In the genomic region with DNA sequence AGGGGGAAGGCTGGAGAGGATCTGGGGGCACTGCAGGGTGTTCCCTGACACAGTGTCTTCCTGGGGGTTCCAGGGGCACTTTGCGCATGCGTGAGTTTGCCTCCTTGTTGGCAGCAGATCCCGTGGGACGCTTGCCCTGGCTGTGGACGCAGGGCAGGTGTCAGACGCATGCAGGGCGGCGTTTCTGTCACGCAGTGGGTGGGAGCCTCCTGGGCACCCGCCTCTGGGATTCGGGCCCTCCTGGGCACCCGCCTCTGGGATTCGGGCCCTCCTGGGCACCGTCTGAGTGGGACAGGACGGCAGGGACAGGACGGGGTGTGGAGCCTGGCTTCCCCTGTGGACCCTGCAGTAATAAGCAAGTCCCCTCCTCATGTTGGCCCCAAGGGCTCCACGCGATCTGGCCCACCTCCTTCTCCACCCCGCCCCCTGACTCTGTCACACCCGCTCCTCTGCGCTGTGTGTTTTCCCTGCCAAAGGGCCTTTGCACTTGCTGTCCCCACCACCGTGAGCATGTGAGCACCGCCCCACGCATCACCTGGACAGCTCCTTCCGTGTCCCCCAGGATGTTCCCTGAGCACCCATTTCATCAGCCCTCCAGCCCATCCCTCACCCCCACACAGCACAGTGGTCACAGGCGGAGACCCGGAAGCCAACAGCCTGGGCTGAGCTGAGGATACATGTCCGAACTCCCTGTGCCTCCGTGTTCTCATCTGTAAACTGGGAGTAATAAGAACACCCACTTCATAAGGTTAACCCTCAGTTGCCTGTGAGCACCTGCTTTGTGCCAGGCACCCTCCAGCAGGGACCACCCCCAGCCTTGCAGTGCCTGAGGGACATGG, we compare ENCODE assay signal across 10 cellular contexts. TPM values are rescaled to one million over a fixed set of nuclear protein-coding genes. Genes with fewer than 3 reads are reported as not detected.
DNase-seq lines count a peak whose midpoint lies in the region; ATAC-seq, FAIRE-seq and TF ChIP-seq lines count a peak whose summit lies in the region.
"Had no signal": no experiment of that assay in that cellular context is flagged by ENCODE, and none has a peak within 500 bp of the region (broad histone marks: within the 10 kb centered on the region; RNA-seq: fewer than 3 reads in every experiment).

No MANE protein-coding gene starts in this region.

- in situ Hi-C loops in GM12878 (cut with MboI) = no loop called here

- CTCF ChIA-PET in AG04449 (lab: Yijun Ruan, JAX) (interaction anchor here (0.7 kb wide), 1 partner anchor 171 kb away, joined by 3 read pairs; no protein-coding TSS in a partner anchor), HEK293 (lab: Yijun Ruan, JAX) (no interaction called here), GM12878 (lab: Yijun Ruan, JAX) (no interaction called here)

- 67% methylated on average over 25 of the region's 29 CpGs for WGBS in GM12878 (ENCODE audit: insufficient coverage, insufficient replicate concordance, low lambda C conversion rate, missing lambda C conversion rate)

- SMC1A ChIA-PET in GM12878 (lab: Charles Lee; ENCODE audit: uncharacterized antibody, unreplicated experiment) = no interaction called here

- no peak for ATAC-seq in GM12878
- ATAC-seq in GM21786 (IDR thresholded peaks at IDR 0.05; ENCODE audit: unreplicated experiment) = no peak

- no peaks in the 10 kb centered on the region for H3K9me3 ChIP-seq in HEK293 (ENCODE audit: control insufficient read depth, insufficient read depth, low read depth, low read length)
- no peaks in the 10 kb centered on the region for H3K9me3 ChIP-seq in GM12878 (replicated peaks; ENCODE audit: control insufficient read depth, insufficient read depth, low read length)
- H3K9me3 ChIP-seq: thyroid gland had no signal

- H3K27me3 ChIP-seq in GM12878 (replicated peaks in 1 of 2; ENCODE audit: control insufficient read depth in 2 of 2, insufficient read depth in 2 of 2, low read length in 1 of 2) = peaks cover 7 to 9% of the 10 kb centered on the region in 2 experiments

- intact Hi-C loops in GM12878 (cut with micrococcal nuclease; ENCODE audit: unreplicated experiment) = no loop called here

- no peak for TF ChIP-seq EP300 in GM12878 (IDR thresholded peaks at IDR 0.05; ENCODE audit: borderline replicate concordance in 1 of 2, control insufficient read depth in 1 of 2, low read depth in 2 of 2, low read length in 2 of 2)

- H3K79me2 ChIP-seq in GM12878 (ENCODE audit: control insufficient read depth, insufficient read depth, low read length) = no peaks in the 10 kb centered on the region

- DNase-seq in AG04449 (ENCODE audit: low read depth, low spot score) (no peak), GM12878 (ENCODE audit: low read depth, low spot score) (no peak), lung microvascular endothelial cell (ENCODE audit: low read depth in 2 of 2) (peak; percentile 34 to 71), ecto neural progenitor cell (ENCODE audit: low spot score) (no peak), NOMO-1 treated with dmso at 0.1 percent for 144 hours (lab: John Stamatoyannopoulos, UW; ENCODE audit: unreplicated experiment) (no peak)
- DNase-seq in activated CD4-positive, alpha-beta T cell treated with anti-CD3 and anti-CD28 coated beads for 1 hour = no peak

- no peak overlapping the region for H2AFZ ChIP-seq in GM12878 (ENCODE audit: control insufficient read depth, low read depth, low read length)

- H3K4me1 ChIP-seq in HEK293 (ENCODE audit: control insufficient read depth, insufficient read depth, low read length) (peaks cover 6% of the 10 kb centered on the region; the same call in 1 of the 2 replicates), GM12878 (ENCODE audit: control insufficient read depth, insufficient read depth, low read length) (no peaks in the 10 kb centered on the region)

- POLR2A ChIA-PET in AG04449 (lab: Yijun Ruan, JAX) (no interaction called here), HEK293 (lab: Yijun Ruan, JAX) (no interaction called here), GM12878 (lab: Charles Lee) (no interaction called here)

- TF ChIP-seq CTCF in AG04449 (IDR thresholded peaks at IDR 0.05; ENCODE audit: insufficient read depth, low read length, missing control alignments) (no peak), HEK293 (tag by site-specific recombination; IDR thresholded peaks at IDR 0.05) (no peak), GM12878 (IDR thresholded peaks at IDR 0.05 in 2 of 3, conservative IDR thresholded peaks at IDR 0.05 in 1 of 3; ENCODE audit: control insufficient read depth in 2 of 3, extremely low read depth in 1 of 3, insufficient read depth in 1 of 3, low read depth in 3 of 3, low read length in 3 of 3) (no peak)

- no peak for FAIRE-seq in GM12878 (lab: Jason Lieb, UNC)

- TF ChIP-seq POLR2A in GM12878 (IDR thresholded peaks at IDR 0.05; ENCODE audit: low read depth, low read length) = no peak

- H4K20me1 ChIP-seq in GM12878 (ENCODE audit: control insufficient read depth, insufficient read depth) = no peaks in the 10 kb centered on the region

- RAD21 ChIA-PET in GM12878 (lab: Charles Lee; ENCODE audit: unreplicated experiment) = no interaction called here

- no peak overlapping the region for H3K9ac ChIP-seq in GM12878 (ENCODE audit: control insufficient read depth, insufficient read depth, low read length)

- H3K4me2 ChIP-seq in GM12878 (ENCODE audit: control insufficient read depth, insufficient read depth) = peak overlapping the region; percentile 7; the same call in 1 of the 2 replicates

- BruUV-seq in GM12878 (replicated peaks; lab: Mats Ljungman, UMichigan) = no TSS peak

- H3K4me3 ChIP-seq in AG04449 (ENCODE audit: low read depth, low read length) = peak overlapping the region; percentile 70
- no peak overlapping the region for H3K4me3 ChIP-seq in HEK293 (ENCODE audit: low read depth, low read length)
- H3K4me3 ChIP-seq in GM12878 = no peak overlapping the region
- H3K4me3 ChIP-seq: lung, thyroid gland had no signal

- H3K36me3 ChIP-seq in HEK293 (ENCODE audit: control insufficient read depth in 2 of 2, insufficient read depth in 1 of 2, low read length in 2 of 2) (no peaks in the 10 kb centered on the region), GM12878 (ENCODE audit: control insufficient read depth in 2 of 2, insufficient read depth in 2 of 2, low read length in 1 of 2) (no peaks in the 10 kb centered on the region)
- H3K36me3 ChIP-seq: thyroid gland had no signal

- no peak overlapping the region for H3K27ac ChIP-seq in HEK293 (ENCODE audit: extremely low read depth, low read depth, low read length)
- H3K27ac ChIP-seq in GM12878 (ENCODE audit: control insufficient read depth, insufficient read depth) = no peak overlapping the region
- H3K27ac ChIP-seq: thyroid gland had no signal

- no peak for TF ChIP-seq RAD21 in GM12878 (IDR thresholded peaks at IDR 0.05; ENCODE audit: insufficient read depth, low read depth, low read length)

TF ChIP-seq in HEK293, 187 proteins besides CTCF, POLR2A, EP300 and RAD21 (continues in another document):
- TF ChIP-seq EGR2 (tag by site-specific recombination; IDR thresholded peaks at IDR 0.05; ENCODE audit: low read depth) = 0 out of 2 replicates have a peak, but pooled peaks have one; percentile 5
- no peak for TF ChIP-seq SP7 (tag by site-specific recombination; IDR thresholded peaks at IDR 0.05)

TF ChIP-seq in GM12878, 131 proteins besides CTCF, POLR2A, EP300 and RAD21 (continues in another document):
- TF ChIP-seq ZNF687 (IDR thresholded peaks at IDR 0.05) = no peak
- TF ChIP-seq SMC3 (IDR thresholded peaks at IDR 0.05; ENCODE audit: borderline replicate concordance, low read length) = no peak
- TF ChIP-seq JUNB (IDR thresholded peaks at IDR 0.05) = no peak
- TF ChIP-seq ZNF622 (IDR thresholded peaks at IDR 0.05) = no peak

RNA-seq across cellular contexts. Expression of gene MMP17, which starts 4.4 kb away (rescaled TPM):
- total RNA-seq in GM12878 (2013; cell fraction: nucleolus; rRNA removed) = 2.1 and 2.5 TPM in 2 replicates
- total RNA-seq in GM12878 (2014; rRNA removed) (0.28 TPM in 1 of 2 replicates, not detected in the other), GM12878 (2014; rRNA removed; fragmentation: Illumina TruSeq; extraction: Trizol) (not detected in 2 replicates), GM12878 (2021) (0.43 TPM in 1 of 2 replicates, not detected in the other), lung microvascular endothelial cell (5.0 and 9.9 TPM in 2 replicates)
- not detected for polyA plus RNA-seq in GM12878 (2011; ENCODE audit: low read depth)
- polyA plus RNA-seq in GM12878 (2011; rRNA removed) (0.11 TPM in 1 of 2 replicates, not detected in the other), GM12878 (2014; fragmentation: Illumina TruSeq; extraction: Trizol) (not detected in 2 replicates), GM12878 (2014; fragmentation: Nextera tagmentation; extraction: Ambion mirVana) (not detected), GM12878 (2014; rRNA removed) (0.23 and 0.84 TPM in 2 replicates), GM12878 (2016; fragmentation: Nextera tagmentation; extraction: Ambion mirVana) (not detected)
- 0.25 and 0.31 TPM in 2 replicates for polyA plus RNA-seq in GM12878 (2011; cell fraction: cytosol; rRNA removed)
- 0.51 and 0.72 TPM in 2 replicates for polyA plus RNA-seq in GM12878 (2011; cell fraction: nucleus; rRNA removed)
- 0.11 and 0.56 TPM in 2 replicates for polyA plus RNA-seq in GM12878 (2012)
- polyA minus RNA-seq in GM12878 (2011; rRNA and poly(A)+ RNA removed) = not detected in 2 replicates
- not detected in 2 replicates for polyA minus RNA-seq in GM12878 (2011; cell fraction: cytosol; rRNA and poly(A)+ RNA removed)
- 0.48 TPM in 1 of 2 replicates, not detected in the other for polyA minus RNA-seq in GM12878 (2011; cell fraction: nucleus; rRNA and poly(A)+ RNA removed)

Comparison
In these comparisons a context has a peak if more than half of its experiments do, and no peak if none do; other contexts are left out.
1. DNase-seq: peak in lung microvascular endothelial cell (2 of 2); none in AG04449 (single experiment), GM12878 (single experiment), activated CD4-positive, alpha-beta T cell treated with anti-CD3 and anti-CD28 coated beads for 1 hour (single experiment), ecto neural progenitor cell (single experiment) and NOMO-1 treated with dmso at 0.1 percent for 144 hours (single experiment).